Comparison of ENCODE assay signal across 18 cellular contexts in the genomic region with DNA sequence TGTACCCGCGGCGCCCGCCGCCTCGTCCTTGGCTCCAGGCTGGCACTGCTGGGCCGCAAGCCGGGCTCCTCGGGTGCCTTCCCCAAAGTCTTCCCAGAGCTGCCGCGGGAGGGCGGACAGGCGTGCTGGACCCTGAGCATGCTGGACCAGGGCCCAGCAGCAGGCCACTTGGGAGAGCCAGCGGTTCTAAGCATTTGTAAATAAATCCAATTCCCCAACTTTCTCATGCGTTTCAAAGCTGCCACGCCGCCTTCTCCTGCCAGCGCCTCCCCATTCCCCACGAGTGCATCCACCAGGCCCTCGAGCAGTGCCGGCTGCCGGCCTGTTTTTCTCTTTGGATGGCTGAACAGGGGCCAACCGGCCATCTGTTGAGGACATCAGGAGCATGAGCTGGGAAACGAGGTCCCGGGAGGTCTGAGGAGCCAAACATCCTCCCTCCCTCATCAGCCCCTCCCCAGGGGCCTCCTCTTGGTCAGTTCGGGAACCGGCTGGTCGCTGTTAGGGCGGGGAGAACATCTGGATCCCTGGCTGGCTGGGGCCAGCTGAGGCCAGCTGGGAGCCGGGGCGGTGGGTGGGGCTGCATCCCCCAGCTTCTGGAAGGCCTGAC. TPM values are rescaled to one million over a fixed set of nuclear protein-coding genes. Genes with fewer than 3 reads are reported as not detected.
DNase-seq lines count a peak whose midpoint lies in the region; ATAC-seq and TF ChIP-seq lines count a peak whose summit lies in the region.
"Had no signal": no experiment of that assay in that cellular context is flagged by ENCODE, and none has a peak within 500 bp of the region (broad histone marks: within the 10 kb centered on the region; RNA-seq: fewer than 3 reads in every experiment).

No MANE protein-coding gene starts in this region.

- H3K4me1 ChIP-seq in foreskin keratinocyte: no peaks in the 10 kb centered on the region

- H3K27ac ChIP-seq in AG04450 (ENCODE audit: low read depth, low read length) (peak overlapping the region; percentile 21), foreskin keratinocyte (no peak overlapping the region)

- H3K4me3 Mint-ChIP-seq in glutamatergic neuron (ENCODE audit: unreplicated experiment) (no peak overlapping the region), nephron progenitor cell (no peak overlapping the region)
- H3K4me3 Mint-ChIP-seq: activated CD8-positive, alpha-beta T cell treated with anti-CD3 and anti-CD28 coated beads, Interleukin-2, amount 10 ng/mL, durations not matched to agents 7 days and 5 days had no signal

- peak overlapping the region; percentile 85 for H3K27ac Mint-ChIP-seq in glutamatergic neuron (ENCODE audit: unreplicated experiment)
- peak overlapping the region; percentile 69 for H3K27ac Mint-ChIP-seq in nephron progenitor cell
- H3K27ac Mint-ChIP-seq: activated CD8-positive, alpha-beta T cell treated with anti-CD3 and anti-CD28 coated beads, Interleukin-2, amount 10 ng/mL, durations not matched to agents 7 days and 5 days had no signal

- peaks cover 38% of the 10 kb centered on the region for H3K9me3 Mint-ChIP-seq in glutamatergic neuron (ENCODE audit: unreplicated experiment)
- peaks cover 15% of the 10 kb centered on the region for H3K9me3 Mint-ChIP-seq in nephron progenitor cell

- H3K4me3 ChIP-seq in AG04450 (ENCODE audit: low read depth, low read length): no peak overlapping the region

- TF ChIP-seq CTCF in AG04450 (IDR thresholded peaks at IDR 0.05; ENCODE audit: low read depth, low read length) (0 out of 2 replicates have a peak, but pooled peaks have one; percentile 21), glutamatergic neuron (IDR thresholded peaks at IDR 0.05; ENCODE audit: partially characterized antibody, unreplicated experiment) (no peak), nephron progenitor cell (IDR thresholded peaks at IDR 0.05) (no peak), foreskin keratinocyte (conservative IDR thresholded peaks at IDR 0.05) (no peak)

- peaks cover 6% of the 10 kb centered on the region for H3K4me1 Mint-ChIP-seq in glutamatergic neuron (ENCODE audit: low read depth, unreplicated experiment)
- peaks cover 20% of the 10 kb centered on the region for H3K4me1 Mint-ChIP-seq in nephron progenitor cell

- peaks cover 47% of the 10 kb centered on the region for H3K9me3 ChIP-seq in AG04450 (ENCODE audit: control insufficient read depth, insufficient read depth, low read length)

- CTCF ChIA-PET in AG04450 (lab: Charles Lee): interaction anchor here (1.6 kb wide), 1 partner anchor 29 kb away, joined by 3 read pairs; no protein-coding TSS in a partner anchor

- H3K27me3 Mint-ChIP-seq in glutamatergic neuron (ENCODE audit: unreplicated experiment) (peaks cover 30% of the 10 kb centered on the region), nephron progenitor cell (ENCODE audit: low read depth, poor library complexity) (peaks cover 19% of the 10 kb centered on the region)

- POLR2A ChIA-PET in AG04450 (lab: Yijun Ruan, JAX): interaction anchor here (0.6 to 0.8 kb wide), 2 partner anchors 30 to 40 kb away, joined by 3 to 7 read pairs; a partner anchor contains a TSS

- H3K27me3 ChIP-seq in AG04450 (ENCODE audit: control insufficient read depth, insufficient read depth, low read length): peaks cover 3% of the 10 kb centered on the region
- H3K27me3 ChIP-seq in foreskin keratinocyte: peaks cover 2% of the 10 kb centered on the region

- H3K36me3 Mint-ChIP-seq in glutamatergic neuron (ENCODE audit: unreplicated experiment) (peaks cover 5% of the 10 kb centered on the region), nephron progenitor cell (ENCODE audit: low read depth) (no peaks in the 10 kb centered on the region)

- peak; percentile 61 for DNase-seq in AG04450 (ENCODE audit: low read depth, low spot score)
- peak; percentile 73 for DNase-seq in NCI-H82 (lab: John Stamatoyannopoulos, UW)
- peak; percentile 66 for DNase-seq in glutamatergic neuron
- DNase-seq in nephron progenitor cell: peak; percentile 52
- no peak for DNase-seq in NCI-H146 treated with DMSO at 0.1 percent for 48 hours (lab: John Stamatoyannopoulos, UW; ENCODE audit: unreplicated experiment)
- no peak for DNase-seq in foreskin keratinocyte
- DNase-seq: activated CD8-positive, alpha-beta T cell treated with anti-CD3 and anti-CD28 coated beads, Interleukin-2, amount 10 ng/mL, durations not matched to agents 7 days and 5 days; activated gamma-delta T cell treated with Interleukin-2 at 50 U/mL for 16 hours; DND-41; Karpas-422; NCI-H187 treated with DMSO at 0.1 percent for 48 hours; OCI-M1 had no signal

- ATAC-seq in HG03025 (IDR thresholded peaks at IDR 0.05; ENCODE audit: low FRiP score, unreplicated experiment) (no peak), foreskin keratinocyte (no peak), HG02763 (IDR thresholded peaks at IDR 0.05; ENCODE audit: unreplicated experiment) (no peak)
- ATAC-seq: activated CD8-positive, alpha-beta T cell treated with anti-CD3 and anti-CD28 coated beads, Interleukin-2, amount 10 ng/mL, durations not matched to agents 7 days and 5 days had no signal

RNA-seq across cellular contexts. Expression of a gene that starts 20.6 kb away (rescaled TPM):
- polyA plus RNA-seq in AG04450 (2011; rRNA removed) (not detected in 2 replicates), foreskin keratinocyte (not detected in 2 replicates)
- not detected in 2 replicates for polyA minus RNA-seq in AG04450 (2011; rRNA and poly(A)+ RNA removed)
- total RNA-seq in glutamatergic neuron (ENCODE audit: unreplicated experiment) (3.9 TPM), foreskin keratinocyte (not detected in 2 replicates)
- total RNA-seq: A172; activated CD8-positive, alpha-beta T cell treated with anti-CD3 and anti-CD28 coated beads, Interleukin-2, amount 10 ng/mL, durations not matched to agents 7 days and 5 days; osteocyte; subcutaneous adipose tissue; T-helper 2 cell treated with Interferon-gamma antibody and Interleukin-4, amounts not matched to agents 100 ng/mL and 5 ng/mL, for 36 hours had no signal

RNA-seq across cellular contexts. Expression of a gene that starts 30.1 kb away (rescaled TPM):
- 72.8 and 101 TPM in 2 replicates for polyA plus RNA-seq in AG04450 (2011; rRNA removed)
- 49.5 and 69.6 TPM in 2 replicates for polyA minus RNA-seq in AG04450 (2011; rRNA and poly(A)+ RNA removed)
- total RNA-seq in glutamatergic neuron (ENCODE audit: unreplicated experiment): 50.6 TPM
- 61.8 and 62.2 TPM in 2 replicates for total RNA-seq in foreskin keratinocyte
- 105 and 118 TPM in 2 replicates for polyA plus RNA-seq in foreskin keratinocyte

RNA-seq across cellular contexts. Expression of a gene that starts 30.3 kb away (rescaled TPM):
- polyA plus RNA-seq in AG04450 (2011; rRNA removed): 11.6 and 18.5 TPM in 2 replicates
- polyA minus RNA-seq in AG04450 (2011; rRNA and poly(A)+ RNA removed): 6.4 and 7.4 TPM in 2 replicates
- total RNA-seq in glutamatergic neuron (ENCODE audit: unreplicated experiment): 31.7 TPM
- 15.9 and 16.7 TPM in 2 replicates for total RNA-seq in foreskin keratinocyte
- polyA plus RNA-seq in foreskin keratinocyte: 15.5 and 18.0 TPM in 2 replicates

Comparison
In these comparisons a context has a peak if more than half of its experiments do, and no peak if none do; other contexts are left out.
1. DNase-seq: peak in AG04450 (single experiment), NCI-H82 (single experiment), glutamatergic neuron (single experiment) and nephron progenitor cell (single experiment); none in NCI-H146 treated with DMSO at 0.1 percent for 48 hours (single experiment) and foreskin keratinocyte (0 of 2).